8 cellular contexts compared by ENCODE assay signal in genomic region chr2:147511491-147511948, GRCh38.
DNase-seq lines count a peak whose midpoint lies in the region; ATAC-seq and TF ChIP-seq lines count a peak whose summit lies in the region.

No MANE protein-coding gene starts in this region.

- ATAC-seq in gastroesophageal sphincter (peak; percentile 75), GM18861 (IDR thresholded peaks at IDR 0.05; ENCODE audit: unreplicated experiment) (no peak)
- ATAC-seq in stimulated activated effector memory CD8-positive, alpha-beta T cell treated with anti-CD3 and anti-CD28 coated beads, Interleukin-12 subunit alpha, Interleukin-12 subunit beta, amount 100 ng/mL, for 72 hours = no peak

- no peak overlapping the region for H3K4me3 ChIP-seq in BJ (ENCODE audit: low read depth, low read length)
- no peak overlapping the region for H3K4me3 ChIP-seq in OCI-LY3 (ENCODE audit: low read length)
- H3K4me3 ChIP-seq in gastroesophageal sphincter = no peak overlapping the region

- 44 to 47% methylated on average over 5 of the region's 6 CpGs for WGBS in gastroesophageal sphincter (ENCODE audit: low coverage in 1 of 2), 2 donors

- H3K27ac ChIP-seq in OCI-LY3 (ENCODE audit: low read length) = no peak overlapping the region
- peak overlapping the region in 1 of 4 donors; percentile 30 for H3K27ac ChIP-seq in gastroesophageal sphincter

- peak overlapping the region; percentile 41 for H3K4me3 Mint-ChIP-seq in osteocyte (ENCODE audit: unreplicated experiment)
- H3K4me3 Mint-ChIP-seq in stimulated activated effector memory CD8-positive, alpha-beta T cell treated with anti-CD3 and anti-CD28 coated beads, Interleukin-12 subunit alpha, Interleukin-12 subunit beta, amount 100 ng/mL, for 72 hours = no peak overlapping the region

- H3K4me1 ChIP-seq in OCI-LY3 (ENCODE audit: low read length) (peaks cover 7% of the 10 kb centered on the region), gastroesophageal sphincter (peaks cover 0 to 5% (median 0%) of the 10 kb centered on the region in 3 donors)

- DNase-seq in BJ (ENCODE audit: low read depth) (peak; percentile 1), osteocyte (ENCODE audit: extremely low spot score, unreplicated experiment) (no peak), HEK293T (ENCODE audit: extremely low spot score) (no peak), HPDE6-E6E7 (ENCODE audit: extremely low spot score) (no peak)
- DNase-seq in stimulated activated effector memory CD8-positive, alpha-beta T cell treated with anti-CD3 and anti-CD28 coated beads, Interleukin-12 subunit alpha, Interleukin-12 subunit beta, amount 100 ng/mL, for 72 hours (ENCODE audit: low spot score in 2 of 2) = no peak

- no peaks in the 10 kb centered on the region for H3K79me2 ChIP-seq in OCI-LY3 (ENCODE audit: low read length)

- no peaks in the 10 kb centered on the region for H3K36me3 Mint-ChIP-seq in osteocyte (ENCODE audit: unreplicated experiment)
- H3K36me3 Mint-ChIP-seq in stimulated activated effector memory CD8-positive, alpha-beta T cell treated with anti-CD3 and anti-CD28 coated beads, Interleukin-12 subunit alpha, Interleukin-12 subunit beta, amount 100 ng/mL, for 72 hours = no peaks in the 10 kb centered on the region

- no peak overlapping the region for H3K9ac ChIP-seq in OCI-LY3 (ENCODE audit: low read length)

- H3K9me3 Mint-ChIP-seq in osteocyte (ENCODE audit: unreplicated experiment) = no peaks in the 10 kb centered on the region
- no peaks in the 10 kb centered on the region for H3K9me3 Mint-ChIP-seq in stimulated activated effector memory CD8-positive, alpha-beta T cell treated with anti-CD3 and anti-CD28 coated beads, Interleukin-12 subunit alpha, Interleukin-12 subunit beta, amount 100 ng/mL, for 72 hours

- H3K9me3 ChIP-seq in OCI-LY3 (ENCODE audit: insufficient read depth, low read length) (no peaks in the 10 kb centered on the region), gastroesophageal sphincter (no peaks in the 10 kb centered on the region)

- peak overlapping the region; percentile 84 for H3K27ac Mint-ChIP-seq in osteocyte (ENCODE audit: unreplicated experiment)
- no peak overlapping the region for H3K27ac Mint-ChIP-seq in stimulated activated effector memory CD8-positive, alpha-beta T cell treated with anti-CD3 and anti-CD28 coated beads, Interleukin-12 subunit alpha, Interleukin-12 subunit beta, amount 100 ng/mL, for 72 hours

- H3K27me3 ChIP-seq in BJ (ENCODE audit: control insufficient read depth, insufficient read depth, low read length) (no peaks in the 10 kb centered on the region), OCI-LY3 (ENCODE audit: low read depth, low read length) (no peaks in the 10 kb centered on the region), gastroesophageal sphincter (no peaks in the 10 kb centered on the region)

- TF ChIP-seq POLR2A in gastroesophageal sphincter (IDR thresholded peaks at IDR 0.05) = no peak

- no peak for TF ChIP-seq EP300 in gastroesophageal sphincter (IDR thresholded peaks at IDR 0.05)

- no peaks in the 10 kb centered on the region for H4K20me1 ChIP-seq in OCI-LY3 (ENCODE audit: insufficient read depth, low read length)

- H3K4me1 Mint-ChIP-seq in osteocyte (ENCODE audit: unreplicated experiment) = peaks cover 20% of the 10 kb centered on the region
- no peaks in the 10 kb centered on the region for H3K4me1 Mint-ChIP-seq in stimulated activated effector memory CD8-positive, alpha-beta T cell treated with anti-CD3 and anti-CD28 coated beads, Interleukin-12 subunit alpha, Interleukin-12 subunit beta, amount 100 ng/mL, for 72 hours

- POLR2A ChIA-PET in BJ (lab: Charles Lee) (no interaction called here), HEK293T (lab: Yijun Ruan, JAX) (no interaction called here)

- H3K36me3 ChIP-seq in BJ (ENCODE audit: control insufficient read depth, insufficient read depth, low read length) (no peaks in the 10 kb centered on the region), OCI-LY3 (replicated peaks; ENCODE audit: low read depth, low read length) (no peaks in the 10 kb centered on the region), gastroesophageal sphincter (no peaks in the 10 kb centered on the region)

- TF ChIP-seq CTCF in BJ (IDR thresholded peaks at IDR 0.05; ENCODE audit: insufficient read depth, low read depth, low read length) (no peak), OCI-LY3 (IDR thresholded peaks at IDR 0.05; ENCODE audit: low read depth, low read length) (no peak), gastroesophageal sphincter (IDR thresholded peaks at IDR 0.05) (no peak), osteocyte (IDR thresholded peaks at IDR 0.05) (no peak)

- H2AFZ ChIP-seq in OCI-LY3 (ENCODE audit: low read depth, low read length) = 0 out of 2 replicates have a peak overlapping the region, but pooled peaks have one; percentile 22

- CTCF ChIA-PET in BJ (lab: Yijun Ruan, JAX) = no interaction called here
- CTCF ChIA-PET in HEK293T (lab: Yijun Ruan, JAX) = no interaction called here

- H3K4me2 ChIP-seq in OCI-LY3 (ENCODE audit: low read length) = peak overlapping the region; percentile 35

- H3K27me3 Mint-ChIP-seq in osteocyte (ENCODE audit: unreplicated experiment) = no peaks in the 10 kb centered on the region

TF ChIP-seq in HEK293T, 16 proteins besides CTCF, POLR2A, EP300 and RAD21:
- TF ChIP-seq HDGF (IDR thresholded peaks at IDR 0.05; ENCODE audit: borderline replicate concordance) (no peak), SP1 (IDR thresholded peaks at IDR 0.05) (no peak), FOXM1 (IDR thresholded peaks at IDR 0.05; ENCODE audit: borderline replicate concordance) (no peak), FOXA1 (IDR thresholded peaks at IDR 0.05) (no peak), SUZ12 (IDR thresholded peaks at IDR 0.05) (no peak), CTBP1 (IDR thresholded peaks at IDR 0.05; ENCODE audit: borderline replicate concordance) (no peak), ZNF384 (IDR thresholded peaks at IDR 0.05) (no peak), LEF1 (IDR thresholded peaks at IDR 0.05; ENCODE audit: borderline replicate concordance) (no peak), ARNT (IDR thresholded peaks at IDR 0.05) (no peak), TARDBP (IDR thresholded peaks at IDR 0.05) (no peak), FOXK2 (IDR thresholded peaks at IDR 0.05) (no peak), BHLHE40 (IDR thresholded peaks at IDR 0.05; ENCODE audit: borderline replicate concordance) (no peak), NFRKB (IDR thresholded peaks at IDR 0.05) (no peak), L3MBTL2 (conservative IDR thresholded peaks at IDR 0.05) (no peak), ELF4 (IDR thresholded peaks at IDR 0.05) (no peak)
- TF ChIP-seq, protein P1, sequence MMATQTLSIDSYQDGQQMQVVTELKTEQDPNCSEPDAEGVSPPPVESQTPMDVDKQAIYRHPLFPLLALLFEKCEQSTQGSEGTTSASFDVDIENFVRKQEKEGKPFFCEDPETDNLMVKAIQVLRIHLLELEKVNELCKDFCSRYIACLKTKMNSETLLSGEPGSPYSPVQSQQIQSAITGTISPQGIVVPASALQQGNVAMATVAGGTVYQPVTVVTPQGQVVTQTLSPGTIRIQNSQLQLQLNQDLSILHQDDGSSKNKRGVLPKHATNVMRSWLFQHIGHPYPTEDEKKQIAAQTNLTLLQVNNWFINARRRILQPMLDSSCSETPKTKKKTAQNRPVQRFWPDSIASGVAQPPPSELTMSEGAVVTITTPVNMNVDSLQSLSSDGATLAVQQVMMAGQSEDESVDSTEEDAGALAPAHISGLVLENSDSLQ (IDR thresholded peaks at IDR 0.05) = no peak
